ENCODE assay signal across 8 cellular contexts in genomic region chr19:38049105-38049649, GRCh38.
DNase-seq lines count a peak whose midpoint lies in the region; ATAC-seq and TF ChIP-seq lines count a peak whose summit lies in the region.

No MANE protein-coding gene starts in this region.

- ATAC-seq in GM19035 (IDR thresholded peaks at IDR 0.05; ENCODE audit: unreplicated experiment) (peak; percentile 39), HG03064 (IDR thresholded peaks at IDR 0.05; ENCODE audit: low read depth, unreplicated experiment) (peak; percentile 37)

- H3K27me3 ChIP-seq in brain microvascular endothelial cell (replicated peaks) = no peaks in the 10 kb centered on the region

- H3K36me3 ChIP-seq in brain microvascular endothelial cell (replicated peaks) = peaks cover 3% of the 10 kb centered on the region

- no peak overlapping the region for H3K4me3 ChIP-seq in brain microvascular endothelial cell (ENCODE audit: low read depth, low read length)

- no peak for TF ChIP-seq CTCF in brain microvascular endothelial cell (IDR thresholded peaks at IDR 0.05; ENCODE audit: low read depth, low read length, missing control alignments)

- DNase-seq in T-helper 1 cell (peak in 4 of 5 donors; percentile 15 to 88 (median 33)), brain microvascular endothelial cell (peak; percentile 59), DMS53 treated with DMSO at 0.1 percent for 48 hours (lab: John Stamatoyannopoulos, UW; ENCODE audit: unreplicated experiment) (no peak), NCI-H774 (lab: John Stamatoyannopoulos, UW) (no peak), NCI-H226 (no peak)
- DNase-seq in stimulated activated CD8-positive, alpha-beta memory T cell treated with anti-CD3 and anti-CD28 coated beads, Interleukin-15, amount 100 ng/mL, for 48 hours (ENCODE audit: low read depth in 2 of 2) = peak; percentile 23 to 32

- in situ Hi-C loops in brain microvascular endothelial cell (cut with HindIII; ENCODE audit: low pct_ligation_motif_present, low sequenced_read_pairs) = no loop called here

- H3K27ac ChIP-seq in brain microvascular endothelial cell = peak overlapping the region; percentile 74

Comparison
In these comparisons a context has a peak if more than half of its experiments do, and no peak if none do; other contexts are left out.
1. DNase-seq: peak in T-helper 1 cell (4 of 5), brain microvascular endothelial cell (single experiment) and stimulated activated CD8-positive, alpha-beta memory T cell treated with anti-CD3 and anti-CD28 coated beads, Interleukin-15, amount 100 ng/mL, for 48 hours (2 of 2); none in DMS53 treated with DMSO at 0.1 percent for 48 hours (single experiment), NCI-H774 (single experiment) and NCI-H226 (single experiment).